ENCODE assay signal across 17 cellular contexts in genomic region chr13:44273216-44273615, GRCh38.
DNase-seq lines count a peak whose midpoint lies in the region; ATAC-seq and TF ChIP-seq lines count a peak whose summit lies in the region.
"Had no signal": no experiment of that assay in that cellular context is flagged by ENCODE, and none has a peak within 500 bp of the region (broad histone marks: within the 10 kb centered on the region; RNA-seq: fewer than 3 reads in every experiment).

No MANE protein-coding gene starts in this region.

- intact Hi-C loops in CD8-positive, alpha-beta T cell (cut with DNase I, micrococcal nuclease) = loop anchor here (5.0 to 10.0 kb wide), 6 partner anchors 304 to 852 kb away; partner anchors contain the start of genes TSC22D1 (in 2 of the 2), CCDC122 (in 1 of the 2), GPALPP1 (in 1 of the 2) and GTF2F2 (in 1 of the 2)
- intact Hi-C loops in CD14-positive monocyte (cut with micrococcal nuclease) = no loop called here

- no peak overlapping the region for H4K91ac ChIP-seq in trophoblast cell (ENCODE audit: low read depth, low read length)

- H4K8ac ChIP-seq in trophoblast cell (ENCODE audit: low read depth, low read length) = no peak overlapping the region

- no peaks in the 10 kb centered on the region for H3K27me3 Mint-ChIP-seq in CD8-positive, alpha-beta T cell (ENCODE audit: low read depth)
- H3K27me3 Mint-ChIP-seq in CD14-positive monocyte (ENCODE audit: low read depth in 3 of 3) = peaks cover 2 to 7% (median 3%) of the 10 kb centered on the region in 3 donors

- no peak overlapping the region for H3K18ac ChIP-seq in trophoblast cell (ENCODE audit: low read length)

- H3K14ac ChIP-seq in trophoblast cell (ENCODE audit: low read length) = no peak overlapping the region

- no peak for DNase-seq in CD8-positive, alpha-beta T cell
- DNase-seq in coronary artery (ENCODE audit: low spot score) (peak; percentile 55), trophoblast cell (no peak), ACHN (no peak), CD14-positive monocyte (ENCODE audit: low spot score) (no peak), RPMI8226 (no peak)
- DNase-seq: activated CD8-positive, alpha-beta memory T cell treated with anti-CD3 and anti-CD28 coated beads, Interleukin-2, amount 50 U/mL, for 4 hours; AML-193; MM.1S; NCI-H2081; NCI-H69; thyroid gland had no signal

- H3K4me1 ChIP-seq in ACC112 (ENCODE audit: control insufficient read depth, insufficient read depth, low read length, unreplicated experiment) (peaks cover 45% of the 10 kb centered on the region), trophoblast cell (ENCODE audit: control insufficient read depth in 1 of 2, insufficient read depth in 2 of 2, low read length in 2 of 2) (no peaks in the 10 kb centered on the region)
- peaks cover 31% of the 10 kb centered on the region for H3K4me1 ChIP-seq in CD8-positive, alpha-beta T cell (ENCODE audit: insufficient read depth, low read length)

- TF ChIP-seq CTCF in CD8-positive, alpha-beta T cell (IDR thresholded peaks at IDR 0.05) = no peak
- TF ChIP-seq CTCF in coronary artery (IDR thresholded peaks at IDR 0.05) = no peak
- TF ChIP-seq CTCF in CD14-positive monocyte (IDR thresholded peaks at IDR 0.05) = no peak

- H2BK120ac ChIP-seq in trophoblast cell (ENCODE audit: insufficient read depth, low read length, poor library complexity) = no peak overlapping the region

- no peak overlapping the region for H4K12ac ChIP-seq in trophoblast cell (ENCODE audit: low read depth, low read length)

- no peak overlapping the region for H3K4me2 ChIP-seq in trophoblast cell (ENCODE audit: low read length)

- no peaks in the 10 kb centered on the region for H3K9me3 Mint-ChIP-seq in CD8-positive, alpha-beta T cell
- peaks cover 0 to 8% (median 5%) of the 10 kb centered on the region in 7 donors for H3K9me3 Mint-ChIP-seq in CD14-positive monocyte
- H3K9me3 Mint-ChIP-seq: WTC11 had no signal

- H2AFZ ChIP-seq in ACC112 (ENCODE audit: low read length, unreplicated experiment) = no peak overlapping the region
- H2AFZ ChIP-seq in trophoblast cell (ENCODE audit: insufficient read depth, low read length, poor library complexity) = no peak overlapping the region

- no peak overlapping the region for H2BK12ac ChIP-seq in trophoblast cell (ENCODE audit: low read length)

- H3K36me3 ChIP-seq in ACC112 (ENCODE audit: insufficient read depth, low read length) (no peaks in the 10 kb centered on the region), trophoblast cell (ENCODE audit: control insufficient read depth in 1 of 2, insufficient read depth in 2 of 2, low read length in 2 of 2) (no peaks in the 10 kb centered on the region)
- no peaks in the 10 kb centered on the region for H3K36me3 ChIP-seq in CD8-positive, alpha-beta T cell (ENCODE audit: insufficient read depth, low read length)
- H3K36me3 ChIP-seq: thyroid gland had no signal

- peaks cover 43% of the 10 kb centered on the region for H3K4me1 Mint-ChIP-seq in CD8-positive, alpha-beta T cell (ENCODE audit: low read depth)
- peaks cover 13% of the 10 kb centered on the region for H3K4me1 Mint-ChIP-seq in CD14-positive monocyte

- H3K27me3 ChIP-seq in ACC112 (ENCODE audit: insufficient read depth, low read length) = no peaks in the 10 kb centered on the region
- no peaks in the 10 kb centered on the region for H3K27me3 ChIP-seq in CD8-positive, alpha-beta T cell (ENCODE audit: insufficient read depth, low read length)
- no peaks in the 10 kb centered on the region for H3K27me3 ChIP-seq in trophoblast cell (ENCODE audit: insufficient read depth, low read length)
- H3K27me3 ChIP-seq: thyroid gland had no signal

- peaks cover 3% of the 10 kb centered on the region for H3K36me3 Mint-ChIP-seq in CD8-positive, alpha-beta T cell
- H3K36me3 Mint-ChIP-seq in CD14-positive monocyte = no peaks in the 10 kb centered on the region
- H3K36me3 Mint-ChIP-seq: WTC11 had no signal

- POLR2A ChIA-PET in CD8-positive, alpha-beta T cell (lab: Charles Lee) = no interaction called here

- peak overlapping the region; percentile 98 for H3K27ac Mint-ChIP-seq in CD8-positive, alpha-beta T cell
- peak overlapping the region in 2 of 7 donors; percentile 67 to 78 for H3K27ac Mint-ChIP-seq in CD14-positive monocyte
- H3K27ac Mint-ChIP-seq: progenitor cell of endocrine pancreas, WTC11 had no signal

- H3K27ac ChIP-seq in ACC112 (ENCODE audit: low read depth, low read length) = peak overlapping the region; percentile 93; the same call in 1 of the 2 replicates
- H3K27ac ChIP-seq in CD8-positive, alpha-beta T cell (ENCODE audit: low read depth, low read length) = no peak overlapping the region
- peak overlapping the region; percentile 81 to 90 for H3K27ac ChIP-seq in coronary artery
- H3K27ac ChIP-seq in trophoblast cell (ENCODE audit: low read depth, low read length) = no peak overlapping the region

- peak overlapping the region; percentile 67 for H3K23ac ChIP-seq in trophoblast cell (ENCODE audit: low read length)

- no peaks in the 10 kb centered on the region for H3K79me1 ChIP-seq in trophoblast cell (ENCODE audit: low read length)

- WGBS in trophoblast cell (ENCODE audit: extremely low coverage, insufficient coverage, insufficient read length) = no CpG with 5 or more reads among the region's 5 CpGs

- no peak overlapping the region for H3K4me3 ChIP-seq in ACC112 (ENCODE audit: low read depth, low read length)
- H3K4me3 ChIP-seq in CD8-positive, alpha-beta T cell (ENCODE audit: low read depth, low read length) = no peak overlapping the region
- no peak overlapping the region for H3K4me3 ChIP-seq in coronary artery
- H3K4me3 ChIP-seq in trophoblast cell (ENCODE audit: low read depth, low read length) = no peak overlapping the region
- H3K4me3 ChIP-seq: thyroid gland had no signal

- no peaks in the 10 kb centered on the region for H3K9me3 ChIP-seq in CD8-positive, alpha-beta T cell (ENCODE audit: low read length)
- no peaks in the 10 kb centered on the region for H3K9me3 ChIP-seq in trophoblast cell (ENCODE audit: insufficient read depth, low read depth, low read length)
- H3K9me3 ChIP-seq: thyroid gland had no signal

- CTCF ChIA-PET in CD8-positive, alpha-beta T cell (lab: Charles Lee) = interaction anchor here (1.8 kb wide), 1 partner anchor 82 kb away, joined by 5 read pairs; no protein-coding TSS in a partner anchor

- no peak for ATAC-seq in CD8-positive, alpha-beta T cell
- ATAC-seq in HG03175 (IDR thresholded peaks at IDR 0.05; ENCODE audit: unreplicated experiment) = no peak
- ATAC-seq: Panc1, WTC11 had no signal

- H3K9ac ChIP-seq in trophoblast cell (ENCODE audit: low read length) = no peak overlapping the region

- in situ Hi-C loops in ACHN (cut with HindIII; ENCODE audit: low pct_ligation_motif_present, low pct_unique_long_range_greater_than_20kb, low sequenced_read_pairs) = no loop called here

- H3K79me2 ChIP-seq in ACC112 (ENCODE audit: control insufficient read depth, insufficient read depth, low read length, unreplicated experiment) (no peaks in the 10 kb centered on the region), trophoblast cell (ENCODE audit: control insufficient read depth, insufficient read depth, low read length, poor library complexity) (no peaks in the 10 kb centered on the region)

- no peak overlapping the region for H2BK5ac ChIP-seq in trophoblast cell (ENCODE audit: low read depth, low read length, poor library complexity)

- H2AK5ac ChIP-seq in trophoblast cell (ENCODE audit: low read length) = no peak overlapping the region

- peak overlapping the region; percentile 24 for H3K4me3 Mint-ChIP-seq in CD8-positive, alpha-beta T cell
- no peak overlapping the region for H3K4me3 Mint-ChIP-seq in CD14-positive monocyte
- H3K4me3 Mint-ChIP-seq: WTC11 had no signal

- H3K4ac ChIP-seq in trophoblast cell (ENCODE audit: low read depth, low read length) = no peak overlapping the region

Comparison
In these comparisons a context has a peak if more than half of its experiments do, and no peak if none do; other contexts are left out.
1. H3K27ac ChIP-seq: peak in ACC112 (single experiment) and coronary artery (2 of 2); none in CD8-positive, alpha-beta T cell (single experiment) and trophoblast cell (single experiment).
2. intact Hi-C loops: an anchor here in CD8-positive, alpha-beta T cell (5.0 to 10.0 kb wide); none called in CD14-positive monocyte.